22 cellular contexts compared by ENCODE assay signal in the genomic region with DNA sequence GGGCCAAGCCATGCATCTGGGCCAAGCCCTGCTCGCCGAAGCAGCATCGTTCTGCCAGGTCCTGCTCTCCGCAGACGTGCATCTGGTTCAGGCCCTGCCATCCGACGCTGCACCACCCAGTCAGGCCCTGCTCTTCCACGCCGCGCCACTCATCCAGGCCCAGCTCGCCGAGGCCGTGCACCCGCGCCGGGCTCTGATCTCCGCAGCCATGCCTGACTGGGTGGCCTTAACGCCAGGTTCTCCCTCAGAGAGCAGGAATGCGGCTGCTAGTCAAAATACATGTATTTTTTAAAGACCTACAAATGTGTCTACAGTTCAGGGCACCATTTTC.
"Had no signal": no experiment of that assay in that cellular context is flagged by ENCODE, and none has a peak within 500 bp of the region (broad histone marks: within the 10 kb centered on the region; RNA-seq: fewer than 3 reads in every experiment).

No MANE protein-coding gene starts in this region.

- H3K4me3 ChIP-seq: heart left ventricle, left ventricle myocardium inferior, ovary, right atrium auricular region, right lobe of liver, stomach, thoracic aorta, tibial artery, uterus had no signal

- H3K36me3 ChIP-seq: heart left ventricle, left ventricle myocardium inferior, neutrophil, ovary, right atrium auricular region, right lobe of liver, stomach, thoracic aorta, tibial artery, uterus had no signal

- H3K27ac ChIP-seq: heart left ventricle, left ventricle myocardium inferior, neutrophil, ovary, right atrium auricular region, right lobe of liver, stomach, thoracic aorta, tibial artery, uterus had no signal

- H3K9me3 ChIP-seq: neutrophil, ovary, right atrium auricular region, right lobe of liver, thoracic aorta, tibial artery, uterus had no signal

- H3K27me3 ChIP-seq: heart left ventricle, neutrophil, ovary, right atrium auricular region, right lobe of liver, stomach, tibial artery, uterus had no signal

- DNase-seq: heart left ventricle; hypothalamus; immature natural killer cell; midbrain; occipital lobe; ovary; stimulated activated CD4-positive, alpha-beta T cell treated with anti-CD3 and anti-CD28 coated beads, Interleukin-12 subunit alpha, Interleukin-12 subunit beta, amount 100 ng/mL, for 4 hours; stimulated activated CD4-positive, alpha-beta T cell treated with anti-CD3 and anti-CD28 coated beads, Interleukin-15, amount 100 ng/mL, for 24 hours; stimulated activated CD4-positive, alpha-beta T cell treated with anti-CD3 and anti-CD28 coated beads, Interleukin-2, amount 100 ng/mL, for 24 hours; stimulated activated CD4-positive, alpha-beta T cell treated with anti-CD3 and anti-CD28 coated beads, Interleukin-4, amount 100 ng/mL, for 1 hour; stimulated activated naive B cell treated with anti-CD40 and anti-IgM and Interleukin-4, amounts not matched to agents 10 μg/mL and 1 μg/mL and 100 μg/mL, for 72 hours; stimulated activated naive CD8-positive, alpha-beta T cell treated with anti-CD3 and anti-CD28 coated beads, Interleukin-15, Interleukin-2, amounts not matched to agents 100 U/mL and 50 U/mL, for 24 hours; stomach; tibial artery; trophoblast cell; uterus had no signal

- H3K4me1 ChIP-seq: heart left ventricle, left ventricle myocardium inferior, right atrium auricular region, right lobe of liver, stomach, tibial artery, uterus had no signal

- ATAC-seq: naive thymus-derived CD8-positive, alpha-beta T cell; stimulated activated naive B cell treated with anti-CD40 and anti-IgM and Interleukin-4, amounts not matched to agents 10 μg/mL and 1 μg/mL and 100 μg/mL, for 72 hours; stimulated activated naive CD8-positive, alpha-beta T cell treated with anti-CD3 and anti-CD28 coated beads, Interleukin-15, Interleukin-2, amounts not matched to agents 100 U/mL and 50 U/mL, for 24 hours had no signal
